In genomic region chr2:82005859-82006258, GRCh38 we compare ENCODE assay signal across 7 cellular contexts.
DNase-seq lines count a peak whose midpoint lies in the region; FAIRE-seq and TF ChIP-seq lines count a peak whose summit lies in the region.
"Not testable (repeated sequence)": the region's sequence is repeated elsewhere in the genome, so short reads cannot be mapped to it uniquely, and the experiment has no call there.

No MANE protein-coding gene starts in this region.

- not testable (repeated sequence) for H3K36me3 Mint-ChIP-seq in H9 (ENCODE audit: insufficient read depth in 1 of 3, low read depth in 3 of 3)

- not testable (repeated sequence) for H3K23me2 ChIP-seq in H9 (ENCODE audit: insufficient read length, low read depth, low read length, poor library complexity, severe bottlenecking); H1 (ENCODE audit: low read depth, low read length)

- H4K8ac ChIP-seq in H9 (replicated peaks; ENCODE audit: insufficient read length, low read depth, low read length); H1 (ENCODE audit: extremely low read depth, insufficient read depth, low read length); mesendoderm (ENCODE audit: low read depth, low read length): not testable (repeated sequence)

- not testable (repeated sequence) for H3K79me1 ChIP-seq in H9 (ENCODE audit: insufficient read depth, low read depth, low read length, poor library complexity, severe bottlenecking); H1 (ENCODE audit: low read depth, low read length); mesendoderm (ENCODE audit: low read length)

- H3K27ac ChIP-seq in H9 (ENCODE audit: insufficient read length, low read depth, low read length) (peak overlapping the region; percentile 86), HUES6 (ENCODE audit: low read depth, low read length) (peak overlapping the region; percentile 92), SK-N-MC (peak overlapping the region; percentile 89; the same call in 1 of the 2 replicates), mesendoderm (ENCODE audit: low read depth, low read length) (peak overlapping the region; percentile 91)
- H3K27ac ChIP-seq in H1 (ENCODE audit: low read depth, low read length): not testable (repeated sequence)

- H3K56ac ChIP-seq in H9 (ENCODE audit: insufficient read length, low read depth, low read length); H1 (replicated peaks; ENCODE audit: insufficient read length, low read depth, low read length): not testable (repeated sequence)
- peak overlapping the region; percentile 69 for H3K56ac ChIP-seq in mesendoderm (ENCODE audit: low read length)

- peak overlapping the region; percentile 25 for H3K4me2 ChIP-seq in H9 (ENCODE audit: insufficient read depth, insufficient read length, low read length)
- peak overlapping the region in 1 of 2 experiments; percentile 28; a peak in 1 of 4 replicates for H3K4me2 ChIP-seq in H1 (ENCODE audit: insufficient read depth in 1 of 2, low read depth in 2 of 2, low read length in 2 of 2)
- not testable (repeated sequence) for H3K4me2 ChIP-seq in mesendoderm (ENCODE audit: low read length)

- H4K91ac ChIP-seq in H9 (ENCODE audit: insufficient read length, low read depth, low read length); H1 (replicated peaks; ENCODE audit: insufficient read length, low read length): not testable (repeated sequence)

- H3K23ac ChIP-seq in H9 (ENCODE audit: insufficient read length, low read depth, low read length); H1 (ENCODE audit: insufficient read length); mesendoderm (ENCODE audit: low read length): not testable (repeated sequence)

- H3K27me3 ChIP-seq in H9 (ENCODE audit: insufficient read depth, low read length); HUES6 (ENCODE audit: control insufficient read depth, insufficient read depth, low read length); H1 (replicated peaks in 1 of 4; ENCODE audit: control insufficient read depth in 3 of 4, extremely low read depth in 1 of 4, insufficient read depth in 3 of 4, low read length in 3 of 4); iPS-15b (ENCODE audit: control insufficient read depth, insufficient read depth, low read length); mesendoderm (ENCODE audit: insufficient read depth, low read length, poor library complexity): not testable (repeated sequence)

- H2AK5ac ChIP-seq in H9 (ENCODE audit: insufficient read length, low read length); H1 (ENCODE audit: low read depth, low read length); mesendoderm (ENCODE audit: low read length): not testable (repeated sequence)

- peak overlapping the region; percentile 88 to 97 (median 93); a peak in 6 of 7 replicates for H3K27ac Mint-ChIP-seq in H9

- H3K4ac ChIP-seq in H9 (ENCODE audit: low read depth, low read length); H1 (replicated peaks; ENCODE audit: insufficient read length, low read depth, low read length); mesendoderm (ENCODE audit: low read depth, low read length): not testable (repeated sequence)

- not testable (repeated sequence) for DNase-seq in H9; SK-N-MC (ENCODE audit: low read depth, low spot score); H1 (ENCODE audit: low read depth in 1 of 2, low spot score in 2 of 2)
- peak; percentile 63 for DNase-seq in mesendoderm

- H3K4me3 Mint-ChIP-seq in H9: peak overlapping the region; percentile 5 to 14; a peak in 1 of 5 replicates

- POLR2A ChIA-PET in H1 (lab: Charles Lee; ENCODE audit: partially characterized antibody): not testable (repeated sequence)

- H3K79me2 ChIP-seq in H9 (ENCODE audit: insufficient read depth, low read length); H1 (ENCODE audit: control insufficient read depth in 1 of 2, insufficient read depth in 2 of 2, low read length in 2 of 2); mesendoderm (ENCODE audit: control insufficient read depth, insufficient read depth, low read length): not testable (repeated sequence)

- H4K5ac ChIP-seq in H9 (ENCODE audit: insufficient read length, low read depth, low read length); mesendoderm (ENCODE audit: low read length): not testable (repeated sequence)
- H4K5ac ChIP-seq in H1 (ENCODE audit: insufficient read length, low read depth, low read length): peak overlapping the region; percentile 36

- H3K9ac ChIP-seq in ES-I3 (ENCODE audit: low read depth, low read length) (peak overlapping the region; percentile 46), HUES6 (ENCODE audit: low read length) (peak overlapping the region; percentile 83), mesendoderm (ENCODE audit: low read length) (peak overlapping the region; percentile 50)
- H3K9ac ChIP-seq in H9 (ENCODE audit: extremely low read depth, insufficient read length, low read length); SK-N-MC (ENCODE audit: insufficient read length); H1 (replicated peaks in 1 of 4; ENCODE audit: extremely low read depth in 1 of 4, low read depth in 3 of 4, low read length in 3 of 4); iPS-15b (ENCODE audit: low read depth, low read length): not testable (repeated sequence)

- not testable (repeated sequence) for H4K20me1 ChIP-seq in H9 (ENCODE audit: control insufficient read depth, insufficient read depth, insufficient read length); H1 (replicated peaks in 1 of 2; ENCODE audit: control insufficient read depth in 1 of 2, insufficient read depth in 2 of 2, low read length in 2 of 2)

- FAIRE-seq in H1 (lab: Jason Lieb, UNC): not testable (repeated sequence)

- CTCF ChIA-PET in H1 (lab: Charles Lee; ENCODE audit: partially characterized antibody): interaction anchor here (1.0 kb wide), 1 partner anchor 110 kb away, joined by 3 read pairs; no protein-coding TSS in a partner anchor

- not testable (repeated sequence) for H3K9me3 Mint-ChIP-seq in H9

- not testable (repeated sequence) for H3K9me3 ChIP-seq in ES-I3 (ENCODE audit: control insufficient read depth, insufficient read depth, low read length); H9 (ENCODE audit: control insufficient read depth, low read depth, low read length); HUES6 (ENCODE audit: control insufficient read depth, insufficient read depth, low read depth, low read length); SK-N-MC (ENCODE audit: low read depth, low read length); H1 (ENCODE audit: insufficient read depth in 2 of 2, low read depth in 1 of 2, low read length in 1 of 2); iPS-15b (ENCODE audit: control insufficient read depth, insufficient read depth, low read length)

- TF ChIP-seq RAD21 in H1 (IDR thresholded peaks at IDR 0.05 in 1 of 2, conservative IDR thresholded peaks at IDR 0.05 in 1 of 2; ENCODE audit: low read depth in 2 of 2, low read length in 2 of 2): not testable (repeated sequence)

- not testable (repeated sequence) for H3K14ac ChIP-seq in H9 (ENCODE audit: insufficient read depth, low read length); H1 (ENCODE audit: insufficient read length)

- H2BK12ac ChIP-seq in H9 (ENCODE audit: insufficient read length, low read depth, low read length); H1 (ENCODE audit: low read depth, low read length): not testable (repeated sequence)

- H2BK5ac ChIP-seq in H9 (ENCODE audit: insufficient read length, low read length); H1 (ENCODE audit: low read depth, low read length): not testable (repeated sequence)
- peak overlapping the region; percentile 92 for H2BK5ac ChIP-seq in mesendoderm (ENCODE audit: low read length)

- TF ChIP-seq EP300 in H1 (IDR thresholded peaks at IDR 0.05; ENCODE audit: borderline replicate concordance in 1 of 2, low read depth in 2 of 2, low read length in 2 of 2): not testable (repeated sequence)

- peak overlapping the region; percentile 39 for H3K4me3 ChIP-seq in HUES6 (ENCODE audit: low read depth, low read length)
- not testable (repeated sequence) for H3K4me3 ChIP-seq in SK-N-MC; H1 (ENCODE audit: extremely low read depth in 1 of 4, insufficient read depth in 2 of 4, low read depth in 3 of 4, low read length in 4 of 4); mesendoderm (ENCODE audit: low read length)
- peak overlapping the region; percentile 5 for H3K4me3 ChIP-seq in iPS-15b (ENCODE audit: low read depth, low read length)

- WGBS in H9 (ENCODE audit: extremely low coverage, insufficient read length, low lambda C conversion rate): no CpG with 5 or more reads among the region's 5 CpGs
- WGBS in H1 (ENCODE audit: extremely low coverage in 1 of 2, insufficient coverage in 1 of 2, insufficient read length in 1 of 2, insufficient replicate concordance in 2 of 2, low coverage in 1 of 2, low lambda C conversion rate in 2 of 2, missing lambda C conversion rate in 1 of 2), 2 experiments: 22% methylated on average over 5 of the region's 5 CpGs; no CpG with 5 or more reads in 1 of the 2 experiments
- no CpG with 5 or more reads among the region's 5 CpGs for WGBS in mesendoderm (ENCODE audit: extremely low coverage, insufficient coverage, low lambda C conversion rate)

- H3K4me1 ChIP-seq in ES-I3 (ENCODE audit: insufficient read depth, low read length): peaks cover 39% of the 10 kb centered on the region
- peaks cover 13% of the 10 kb centered on the region for H3K4me1 ChIP-seq in H9 (ENCODE audit: insufficient read depth, low read length)
- peaks cover 64% of the 10 kb centered on the region for H3K4me1 ChIP-seq in HUES6 (ENCODE audit: control insufficient read depth, insufficient read depth, low read length)
- H3K4me1 ChIP-seq in H1 (replicated peaks in 1 of 4; ENCODE audit: control insufficient read depth in 3 of 4, insufficient read depth in 4 of 4, low read length in 3 of 4): peaks cover 0 to 15% (median 7%) of the 10 kb centered on the region in 4 experiments; a peak in 6 of 7 replicates
- peaks cover 33% of the 10 kb centered on the region for H3K4me1 ChIP-seq in iPS-15b (ENCODE audit: control insufficient read depth, insufficient read depth, low read length)
- not testable (repeated sequence) for H3K4me1 ChIP-seq in mesendoderm (ENCODE audit: control insufficient read depth, low read depth, low read length)

- H3K27me3 Mint-ChIP-seq in H9 (ENCODE audit: low read depth): not testable (repeated sequence)

- TF ChIP-seq CTCF in H9 (conservative IDR thresholded peaks at IDR 0.05); H1 (IDR thresholded peaks at IDR 0.05; ENCODE audit: control extremely low read depth in 1 of 3, insufficient read depth in 1 of 3, low read depth in 1 of 3, low read length in 3 of 3): not testable (repeated sequence)

- not testable (repeated sequence) for H2BK120ac ChIP-seq in H9 (ENCODE audit: low read depth, low read length, poor library complexity, severe bottlenecking); H1 (replicated peaks; ENCODE audit: low read depth, low read length); mesendoderm (ENCODE audit: low read depth, low read length)

- H3K4me1 Mint-ChIP-seq in H9: peaks cover 37 to 52% of the 10 kb centered on the region in 2 experiments

- H3K18ac ChIP-seq in H9 (ENCODE audit: insufficient read length, low read depth, low read length); mesendoderm (ENCODE audit: low read length): not testable (repeated sequence)
- H3K18ac ChIP-seq in H1 (ENCODE audit: extremely low read depth, low read length): 0 out of 2 replicates have a peak overlapping the region, but pooled peaks have one; percentile 24

- H2BK20ac ChIP-seq in H9 (ENCODE audit: low read depth, low read length, poor library complexity, severe bottlenecking); H1 (ENCODE audit: low read length): not testable (repeated sequence)

- TF ChIP-seq POLR2A in H1 (IDR thresholded peaks at IDR 0.05; ENCODE audit: control extremely low read depth in 1 of 2, low read depth in 2 of 2, low read length in 2 of 2): not testable (repeated sequence)

- not testable (repeated sequence) for H3K36me3 ChIP-seq in ES-I3 (ENCODE audit: insufficient read depth, low read length); HUES6 (ENCODE audit: control insufficient read depth, insufficient read depth, low read length); SK-N-MC (ENCODE audit: insufficient read depth, low read length); H1 (ENCODE audit: control insufficient read depth in 2 of 4, insufficient read depth in 4 of 4, low read length in 3 of 4); iPS-15b (ENCODE audit: control insufficient read depth, insufficient read depth, low read length); mesendoderm (ENCODE audit: control insufficient read depth, insufficient read depth, low read length)

- not testable (repeated sequence) for H3T11ph ChIP-seq in H9 (ENCODE audit: low read length)

- not testable (repeated sequence) for H2BK15ac ChIP-seq in H9 (ENCODE audit: low read depth, low read length); H1 (ENCODE audit: low read length); mesendoderm (replicated peaks; ENCODE audit: low read depth)

- H2AFZ ChIP-seq in H9 (ENCODE audit: low read length); H1 (ENCODE audit: low read length): not testable (repeated sequence)
